In genomic region chr9:32579706-32580331, GRCh38 we compare ENCODE assay signal across 9 cellular contexts. TPM values are rescaled to one million over a fixed set of nuclear protein-coding genes. Genes with fewer than 3 reads are reported as not detected.
DNase-seq lines count a peak whose midpoint lies in the region; ATAC-seq, FAIRE-seq and TF ChIP-seq lines count a peak whose summit lies in the region.
"Had no signal": no experiment of that assay in that cellular context is flagged by ENCODE, and none has a peak within 500 bp of the region (broad histone marks: within the 10 kb centered on the region; RNA-seq: fewer than 3 reads in every experiment).

No MANE protein-coding gene starts in this region.

- H3K4me2 ChIP-seq in endothelial cell of umbilical vein (ENCODE audit: insufficient read depth, low read length), result no peak overlapping the region

- H3K27ac Mint-ChIP-seq in naive thymus-derived CD4-positive, alpha-beta T cell, result peak overlapping the region in 1 of 9 donors; percentile 48
- H3K27ac Mint-ChIP-seq: activated naive CD8-positive, alpha-beta T cell had no signal

- no peaks in the 10 kb centered on the region for H3K9me1 ChIP-seq in endothelial cell of umbilical vein (replicated peaks; ENCODE audit: control insufficient read depth, extremely low read depth, insufficient read depth, low read length)

- CTCF ChIA-PET in endothelial cell of umbilical vein (lab: Charles Lee), result interaction anchor here (0.7 to 20.3 kb wide), 34 partner anchors 8 to 446 kb away, joined by 3 to 1384 read pairs (median 4); partner anchors contain the start of genes ACO1, RIGI and SMIM27
- CTCF ChIA-PET in naive thymus-derived CD4-positive, alpha-beta T cell (lab: Charles Lee), result interaction anchor here (0.6 to 11.8 kb wide), 22 partner anchors 8 to 389 kb away, joined by 3 to 261 read pairs (median 6); partner anchors contain the start of genes ACO1 and RIGI

- POLR2A ChIA-PET in endothelial cell of umbilical vein (lab: Charles Lee), result no interaction called here
- POLR2A ChIA-PET in naive thymus-derived CD4-positive, alpha-beta T cell (lab: Charles Lee), result interaction anchor here (1.5 to 1.7 kb wide), 2 partner anchors 196 to 201 kb away, joined by 5 to 9 read pairs; partner anchors contain the start of gene ACO1

- peaks cover 4 to 30% (median 7%) of the 10 kb centered on the region in 5 donors for H3K27me3 Mint-ChIP-seq in naive thymus-derived CD4-positive, alpha-beta T cell

- dilution Hi-C loops in endothelial cell of umbilical vein (cut with MboI; ENCODE audit: extremely low pct_ligation_motif_present, low sequenced_read_pairs), result no loop called here

- no peaks in the 10 kb centered on the region for H4K20me1 ChIP-seq in endothelial cell of umbilical vein (replicated peaks; ENCODE audit: control insufficient read depth, extremely low read depth, insufficient read depth, low read length)

- peaks cover 8 to 10% of the 10 kb centered on the region in 2 experiments for H3K27me3 ChIP-seq in endothelial cell of umbilical vein (ENCODE audit: control insufficient read depth in 2 of 2, insufficient read depth in 2 of 2, low read length in 2 of 2)
- H3K27me3 ChIP-seq in naive thymus-derived CD4-positive, alpha-beta T cell (ENCODE audit: control insufficient read depth in 2 of 2, insufficient read depth in 2 of 2, low read length in 2 of 2), result no peaks in the 10 kb centered on the region

- H3K9ac ChIP-seq in endothelial cell of umbilical vein (replicated peaks; ENCODE audit: extremely low read depth, insufficient read depth, low read length), result no peak overlapping the region

- no peak overlapping the region for H3K4me3 ChIP-seq in endothelial cell of umbilical vein (replicated peaks in 1 of 3; ENCODE audit: insufficient read depth in 1 of 3, low read depth in 1 of 3, low read length in 3 of 3)
- H3K4me3 ChIP-seq in naive thymus-derived CD4-positive, alpha-beta T cell (ENCODE audit: low read length), result no peak overlapping the region

- peak; percentile 85 to 89 for TF ChIP-seq CTCF in endothelial cell of umbilical vein (IDR thresholded peaks at IDR 0.05; ENCODE audit: extremely low read depth in 1 of 2, insufficient read depth in 1 of 2, low read depth in 1 of 2, low read length in 2 of 2)

- no peaks in the 10 kb centered on the region for H3K9me3 Mint-ChIP-seq in naive thymus-derived CD4-positive, alpha-beta T cell

- no TSS peak for BruUV-seq in endothelial cell of umbilical vein (replicated peaks; lab: Mats Ljungman, UMichigan)

- no peaks in the 10 kb centered on the region for H3K79me2 ChIP-seq in endothelial cell of umbilical vein (ENCODE audit: control insufficient read depth, insufficient read depth, low read length)

- no peak overlapping the region for H2AFZ ChIP-seq in endothelial cell of umbilical vein (ENCODE audit: low read depth, low read length)

- intact Hi-C loops in endothelial cell of umbilical vein (cut with micrococcal nuclease), result loop anchor here (1.0 to 10.0 kb wide), 5 partner anchors 53 to 647 kb away; partner anchors contain the start of gene RIGI
- intact Hi-C loops in naive thymus-derived CD4-positive, alpha-beta T cell (cut with micrococcal nuclease), result loop anchor here (1.0 to 10.0 kb wide), 4 partner anchors 201 to 1315 kb away; no protein-coding TSS in a partner anchor

- H3K27ac ChIP-seq in endothelial cell of umbilical vein (ENCODE audit: insufficient read depth, low read depth, low read length), result no peak overlapping the region
- H3K27ac ChIP-seq in naive thymus-derived CD4-positive, alpha-beta T cell (ENCODE audit: low read depth, low read length), result no peak overlapping the region

- peak; percentile 83 for FAIRE-seq in endothelial cell of umbilical vein (lab: Jason Lieb, UNC)

- peaks cover 9% of the 10 kb centered on the region for H3K4me1 ChIP-seq in endothelial cell of umbilical vein (ENCODE audit: control insufficient read depth, extremely low read depth, insufficient read depth, low read length)
- H3K4me1 ChIP-seq in naive thymus-derived CD4-positive, alpha-beta T cell (ENCODE audit: control insufficient read depth in 2 of 2, insufficient read depth in 2 of 2, low read length in 2 of 2), result no peaks in the 10 kb centered on the region

- no peak for TF ChIP-seq POLR2A in endothelial cell of umbilical vein (IDR thresholded peaks at IDR 0.05; ENCODE audit: low read depth, low read length)

- no peaks in the 10 kb centered on the region for H3K36me3 Mint-ChIP-seq in naive thymus-derived CD4-positive, alpha-beta T cell
- H3K36me3 Mint-ChIP-seq: activated naive CD8-positive, alpha-beta T cell had no signal

- no peak overlapping the region for H3K4me3 Mint-ChIP-seq in naive thymus-derived CD4-positive, alpha-beta T cell
- H3K4me3 Mint-ChIP-seq: activated naive CD8-positive, alpha-beta T cell had no signal

- peaks cover 0 to 8% (median 0%) of the 10 kb centered on the region in 7 donors for H3K4me1 Mint-ChIP-seq in naive thymus-derived CD4-positive, alpha-beta T cell

- no peaks in the 10 kb centered on the region for H3K36me3 ChIP-seq in endothelial cell of umbilical vein (ENCODE audit: control insufficient read depth in 2 of 2, extremely low read depth in 1 of 2, insufficient read depth in 2 of 2, low read length in 2 of 2)
- no peaks in the 10 kb centered on the region for H3K36me3 ChIP-seq in naive thymus-derived CD4-positive, alpha-beta T cell (ENCODE audit: control insufficient read depth in 2 of 3, insufficient read depth in 3 of 3, low read length in 3 of 3)

- ATAC-seq in HG02870 (IDR thresholded peaks at IDR 0.05; ENCODE audit: unreplicated experiment) (peak; percentile 36), GM21515 (IDR thresholded peaks at IDR 0.05; ENCODE audit: unreplicated experiment) (no peak)
- peak; percentile 81 for ATAC-seq in naive thymus-derived CD4-positive, alpha-beta T cell

- DNase-seq in DMS79 treated with DMSO at 0.1 percent for 48 hours (lab: John Stamatoyannopoulos, UW) (peak; percentile 45), NCI-H82 treated with DMSO at 0.1 percent for 48 hours (lab: John Stamatoyannopoulos, UW; ENCODE audit: unreplicated experiment) (peak; percentile 19), endothelial cell of umbilical vein (ENCODE audit: low read depth, low spot score) (peak; percentile 67)
- peak; percentile 43 for DNase-seq in activated CD8-positive, alpha-beta memory T cell treated with anti-CD3 and anti-CD28 coated beads, Interleukin-2, amount 50 U/mL, for 1 hour (ENCODE audit: extremely low read depth)
- DNase-seq in naive thymus-derived CD4-positive, alpha-beta T cell, result peak; percentile 53 to 77 (median 66)
- peak; percentile 51 to 65 for DNase-seq in stimulated activated CD8-positive, alpha-beta memory T cell treated with anti-CD3 and anti-CD28 coated beads, Interleukin-7, amount 100 ng/mL, for 4 hours (ENCODE audit: low read depth in 2 of 2)

- no peaks in the 10 kb centered on the region for H3K9me3 ChIP-seq in endothelial cell of umbilical vein (replicated peaks; ENCODE audit: control insufficient read depth, insufficient read depth, low read length)
- H3K9me3 ChIP-seq in naive thymus-derived CD4-positive, alpha-beta T cell (ENCODE audit: control insufficient read depth in 2 of 3, low read length in 3 of 3), result no peaks in the 10 kb centered on the region

RNA-seq across cellular contexts. Expression of gene NDUFB6, which starts 6.9 kb away (rescaled TPM):
- total RNA-seq in endothelial cell of umbilical vein, result 53.5 and 54.2 TPM in 2 replicates
- 35.8 and 59.2 TPM in 2 replicates for polyA plus RNA-seq in endothelial cell of umbilical vein
- 61.4 and 72.8 TPM in 2 replicates for polyA plus RNA-seq in endothelial cell of umbilical vein (2011; cell fraction: cytosol; rRNA removed)
- polyA plus RNA-seq in endothelial cell of umbilical vein (2011; cell fraction: nucleus; rRNA removed), result 22.9 TPM in 2 replicates
- 54.9 and 57.8 TPM in 2 replicates for polyA plus RNA-seq in endothelial cell of umbilical vein (2012)
- polyA minus RNA-seq in endothelial cell of umbilical vein, result 12.0 and 12.4 TPM in 2 replicates
- 47.4 TPM for polyA minus RNA-seq in endothelial cell of umbilical vein (2011; cell fraction: cytosol; rRNA and poly(A)+ RNA removed)
- polyA minus RNA-seq in endothelial cell of umbilical vein (2011; cell fraction: nucleus; rRNA and poly(A)+ RNA removed), result 3.7 and 7.2 TPM in 2 replicates
- 10 to 100 TPM; 10.4 to 45.1 (median 14.5) TPM for total RNA-seq in naive thymus-derived CD4-positive, alpha-beta T cell
- polyA plus RNA-seq in naive thymus-derived CD4-positive, alpha-beta T cell, result 10 to 100 TPM; 35.0 to 75.9 TPM

RNA-seq across cellular contexts. Expression of gene TOPORS, which starts 27.4 kb away (rescaled TPM):
- total RNA-seq in endothelial cell of umbilical vein, result 16.2 and 16.8 TPM in 2 replicates
- polyA plus RNA-seq in endothelial cell of umbilical vein, result 4.8 and 6.1 TPM in 2 replicates
- 6.5 and 7.2 TPM in 2 replicates for polyA plus RNA-seq in endothelial cell of umbilical vein (2011; cell fraction: cytosol; rRNA removed)
- polyA plus RNA-seq in endothelial cell of umbilical vein (2011; cell fraction: nucleus; rRNA removed), result 13.3 and 17.6 TPM in 2 replicates
- polyA plus RNA-seq in endothelial cell of umbilical vein (2012), result 14.6 and 16.9 TPM in 2 replicates
- 23.7 and 25.4 TPM in 2 replicates for polyA minus RNA-seq in endothelial cell of umbilical vein
- 11.6 TPM for polyA minus RNA-seq in endothelial cell of umbilical vein (2011; cell fraction: cytosol; rRNA and poly(A)+ RNA removed)
- 25.2 and 40.3 TPM in 2 replicates for polyA minus RNA-seq in endothelial cell of umbilical vein (2011; cell fraction: nucleus; rRNA and poly(A)+ RNA removed)
- 10 to 100 TPM; 12.1 to 27.3 (median 22.5) TPM for total RNA-seq in naive thymus-derived CD4-positive, alpha-beta T cell
- 10 to 100 TPM; 24.4 to 24.7 TPM for polyA plus RNA-seq in naive thymus-derived CD4-positive, alpha-beta T cell

RNA-seq across cellular contexts. Expression of gene SMIM27, which starts 27.7 kb away (rescaled TPM):
- total RNA-seq in endothelial cell of umbilical vein, result 9.5 and 11.5 TPM in 2 replicates
- 2.6 and 3.4 TPM in 2 replicates for polyA plus RNA-seq in endothelial cell of umbilical vein
- 3.2 and 3.7 TPM in 2 replicates for polyA plus RNA-seq in endothelial cell of umbilical vein (2011; cell fraction: cytosol; rRNA removed)
- 2.7 and 2.9 TPM in 2 replicates for polyA plus RNA-seq in endothelial cell of umbilical vein (2011; cell fraction: nucleus; rRNA removed)
- polyA plus RNA-seq in endothelial cell of umbilical vein (2012), result 19.4 and 20.1 TPM in 2 replicates
- 1.00 and 7.6 TPM in 2 replicates for polyA minus RNA-seq in endothelial cell of umbilical vein
- polyA minus RNA-seq in endothelial cell of umbilical vein (2011; cell fraction: cytosol; rRNA and poly(A)+ RNA removed), result 3.1 TPM
- 3.2 and 4.3 TPM in 2 replicates for polyA minus RNA-seq in endothelial cell of umbilical vein (2011; cell fraction: nucleus; rRNA and poly(A)+ RNA removed)
- 10 to 100 TPM; 15.1 to 38.5 (median 25.7) TPM for total RNA-seq in naive thymus-derived CD4-positive, alpha-beta T cell
- 100 to 1,000 TPM in 1 of 2 donors, 10 to 100 TPM in 1; 41.3 to 108 TPM for polyA plus RNA-seq in naive thymus-derived CD4-positive, alpha-beta T cell

RNA-seq across cellular contexts. Expression of gene RIGI, which starts 53.8 kb away (rescaled TPM):
- total RNA-seq in endothelial cell of umbilical vein, result 11.4 and 13.3 TPM in 2 replicates
- 3.8 and 4.5 TPM in 2 replicates for polyA plus RNA-seq in endothelial cell of umbilical vein
- 5.3 and 5.7 TPM in 2 replicates for polyA plus RNA-seq in endothelial cell of umbilical vein (2011; cell fraction: cytosol; rRNA removed)
- polyA plus RNA-seq in endothelial cell of umbilical vein (2011; cell fraction: nucleus; rRNA removed), result 8.4 and 10.7 TPM in 2 replicates
- 18.4 and 21.6 TPM in 2 replicates for polyA plus RNA-seq in endothelial cell of umbilical vein (2012)
- polyA minus RNA-seq in endothelial cell of umbilical vein, result 7.5 and 8.0 TPM in 2 replicates
- polyA minus RNA-seq in endothelial cell of umbilical vein (2011; cell fraction: cytosol; rRNA and poly(A)+ RNA removed), result 0.82 TPM
- polyA minus RNA-seq in endothelial cell of umbilical vein (2011; cell fraction: nucleus; rRNA and poly(A)+ RNA removed), result 8.1 and 12.6 TPM in 2 replicates
- total RNA-seq in naive thymus-derived CD4-positive, alpha-beta T cell, result 10 to 100 TPM in 4 of 5 experiments, 1 to 10 TPM in 1; 8.6 to 29.6 (median 26.8) TPM
- 10 to 100 TPM; 12.6 to 17.3 TPM for polyA plus RNA-seq in naive thymus-derived CD4-positive, alpha-beta T cell

RNA-seq across cellular contexts. Expression of gene TAF1L, which starts 55.6 kb away (rescaled TPM):
- not detected in 2 replicates for total RNA-seq in endothelial cell of umbilical vein
- not detected in 2 replicates for polyA plus RNA-seq in endothelial cell of umbilical vein
- not detected in 2 replicates for polyA plus RNA-seq in endothelial cell of umbilical vein (2011; cell fraction: cytosol; rRNA removed)
- 0.03 TPM in 2 replicates for polyA plus RNA-seq in endothelial cell of umbilical vein (2011; cell fraction: nucleus; rRNA removed)
- polyA plus RNA-seq in endothelial cell of umbilical vein (2012), result 0.04 and 0.07 TPM in 2 replicates
- polyA minus RNA-seq in endothelial cell of umbilical vein, result not detected in 2 replicates
- polyA minus RNA-seq in endothelial cell of umbilical vein (2011; cell fraction: cytosol; rRNA and poly(A)+ RNA removed), result not detected
- polyA minus RNA-seq in endothelial cell of umbilical vein (2011; cell fraction: nucleus; rRNA and poly(A)+ RNA removed), result 0.05 TPM in 1 of 2 replicates, not detected in the other
- total RNA-seq in naive thymus-derived CD4-positive, alpha-beta T cell, result under 1 TPM in 3 of 5 experiments, not detected in 2; 0.05 TPM
- polyA plus RNA-seq in naive thymus-derived CD4-positive, alpha-beta T cell, result not detected
